ENCODE assay signal across 34 cellular contexts in the genomic region with DNA sequence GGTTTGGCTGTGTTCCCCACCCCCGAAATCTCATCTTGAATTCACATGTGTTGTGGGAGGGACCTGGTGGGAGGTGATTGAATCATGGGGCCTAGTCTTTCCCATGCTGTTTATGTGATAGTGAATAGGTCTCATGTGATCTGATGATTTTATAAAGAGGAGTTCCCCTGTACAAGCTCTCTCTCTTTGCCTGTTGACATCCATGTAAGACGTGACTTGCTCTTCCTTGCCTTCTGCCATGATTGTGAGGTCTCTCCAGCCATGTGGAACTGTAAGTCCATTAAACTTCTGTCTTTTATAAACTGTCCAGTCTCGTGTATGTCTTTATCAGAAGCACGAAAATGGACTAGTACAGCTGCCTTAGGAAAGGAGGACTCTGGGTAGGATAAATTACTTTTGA.
"Had no signal": no experiment of that assay in that cellular context is flagged by ENCODE, and none has a peak within 500 bp of the region (broad histone marks: within the 10 kb centered on the region; RNA-seq: fewer than 3 reads in every experiment).

No MANE protein-coding gene starts in this region.

- H3K27me3 ChIP-seq: MG63 had no signal

- DNase-seq: Karpas-422, Kasumi-1, MG63, MM.1S, MV-4-11, NCI-H1048, NCI-H1092, NCI-H1092 treated with DMSO at 0.1 percent for 48 hours, NCI-H1105, NCI-H1105 treated with DMSO at 0.1 percent for 48 hours, NCI-H1417, NCI-H1417 treated with DMSO at 0.1 percent for 48 hours, NCI-H1436, NCI-H1436 treated with DMSO at 0.1 percent for 48 hours, NCI-H146, NCI-H1694, NCI-H1694 treated with DMSO at 0.1 percent for 48 hours, NCI-H187, NCI-H187 treated with DMSO at 0.1 percent for 48 hours, NCI-H1930, NCI-H2029, NCI-H2029 treated with DMSO at 0.1 percent for 48 hours, NCI-H2081, NCI-H2081 treated with DMSO at 0.1 percent for 48 hours, NCI-H2107, NCI-H2171, NCI-H2171 treated with DMSO at 0.1 percent for 48 hours, NCI-H2227 treated with DMSO at 0.1 percent for 48 hours, NCI-H226, NCI-H345, NCI-H446, NCI-H446 treated with DMSO at 0.1 percent for 48 hours, NCI-H510A, NCI-H510A treated with DMSO at 0.1 percent for 48 hours had no signal

- H3K36me3 ChIP-seq: MG63 had no signal

- H3K4me3 ChIP-seq: MG63 had no signal
